26 cellular contexts compared by ENCODE assay signal in the genomic region with DNA sequence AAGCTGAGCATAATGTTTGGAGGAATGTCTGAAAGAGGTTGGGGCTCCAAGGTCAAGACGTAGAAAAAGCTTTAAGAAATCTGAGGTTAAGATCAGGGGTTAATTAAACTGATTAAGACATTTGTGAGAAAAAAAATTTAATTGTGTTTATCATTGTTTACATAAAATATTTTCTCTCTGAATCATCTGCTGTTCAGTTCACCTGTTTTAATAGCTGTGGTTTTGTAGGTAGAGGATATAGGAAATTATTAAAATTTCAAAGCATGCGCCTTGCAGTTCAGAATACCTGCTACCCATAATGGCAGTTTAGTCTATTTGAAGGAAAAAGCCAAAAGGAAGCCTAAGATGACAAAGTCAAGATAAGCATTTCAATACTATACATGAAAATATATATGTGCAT.
"Had no signal": no experiment of that assay in that cellular context is flagged by ENCODE, and none has a peak within 500 bp of the region (broad histone marks: within the 10 kb centered on the region; RNA-seq: fewer than 3 reads in every experiment).

No MANE protein-coding gene starts in this region.

- H3K4me1 ChIP-seq: uterus had no signal

- H3K36me3 ChIP-seq: left ventricle myocardium inferior, ovary, right atrium auricular region, right lobe of liver, tibial nerve, uterus had no signal

- H3K36me3 Mint-ChIP-seq: immature natural killer cell; mesothelial cell of epicardium; naive B cell; natural killer cell; stimulated activated memory B cell treated with anti-CD40 and anti-IgM and Interleukin-4, amounts not matched to agents 10 μg/mL and 1 μg/mL and 100 μg/mL, for 72 hours; type B pancreatic cell had no signal

- H3K9me3 Mint-ChIP-seq: immature natural killer cell; mesothelial cell of epicardium; naive B cell; natural killer cell; stimulated activated memory B cell treated with anti-CD40 and anti-IgM and Interleukin-4, amounts not matched to agents 10 μg/mL and 1 μg/mL and 100 μg/mL, for 72 hours; stimulated activated naive CD8-positive, alpha-beta T cell treated with anti-CD3 and anti-CD28 coated beads, Interleukin-15, amount 100 ng/mL, for 72 hours; type B pancreatic cell had no signal

- ATAC-seq: natural killer cell; right lobe of liver; stimulated activated memory B cell treated with anti-CD40 and anti-IgM and Interleukin-4, amounts not matched to agents 10 μg/mL and 1 μg/mL and 100 μg/mL, for 72 hours; stimulated activated naive CD8-positive, alpha-beta T cell treated with anti-CD3 and anti-CD28 coated beads, Interleukin-15, amount 100 ng/mL, for 72 hours had no signal

- H3K27me3 Mint-ChIP-seq: progenitor cell of endocrine pancreas, type B pancreatic cell had no signal

- H3K4me1 Mint-ChIP-seq: immature natural killer cell; naive B cell; natural killer cell; stimulated activated memory B cell treated with anti-CD40 and anti-IgM and Interleukin-4, amounts not matched to agents 10 μg/mL and 1 μg/mL and 100 μg/mL, for 72 hours; stimulated activated naive CD8-positive, alpha-beta T cell treated with anti-CD3 and anti-CD28 coated beads, Interleukin-15, amount 100 ng/mL, for 72 hours had no signal

- H3K27ac ChIP-seq: left ventricle myocardium inferior, ovary, right atrium auricular region, right lobe of liver, tibial nerve, uterus had no signal

- H3K4me3 Mint-ChIP-seq: immature natural killer cell; mesothelial cell of epicardium; naive B cell; natural killer cell; stimulated activated memory B cell treated with anti-CD40 and anti-IgM and Interleukin-4, amounts not matched to agents 10 μg/mL and 1 μg/mL and 100 μg/mL, for 72 hours; stimulated activated naive CD8-positive, alpha-beta T cell treated with anti-CD3 and anti-CD28 coated beads, Interleukin-15, amount 100 ng/mL, for 72 hours; type B pancreatic cell had no signal

- H3K4me3 ChIP-seq: left ventricle myocardium inferior, lung, ovary, right atrium auricular region, right lobe of liver, smooth muscle cell, tibial nerve, uterus had no signal

- DNase-seq: hypothalamus; immature natural killer cell; kidney; left colon; left ventricle myocardium inferior; mesendoderm; naive B cell; natural killer cell; ovary; right lobe of liver; stimulated activated CD4-positive, alpha-beta T cell treated with anti-CD3 and anti-CD28 coated beads, Interleukin-1b, Interleukin-23, amount 100 ng/mL, for 48 hours; stimulated activated CD4-positive, alpha-beta T cell treated with anti-CD3 and anti-CD28 coated beads, Interleukin-2, amount 100 ng/mL, for 48 hours; stimulated activated CD4-positive, alpha-beta T cell treated with anti-CD3 and anti-CD28 coated beads, Interleukin-4, amount 100 ng/mL, for 4 hours; stimulated activated CD8-positive, alpha-beta memory T cell treated with anti-CD3 and anti-CD28 coated beads, Interleukin-4, amount 100 ng/mL, for 48 hours; stimulated activated naive CD4-positive, alpha-beta T cell treated with Interleukin-2 at 50 U/mL for 16 hours; stimulated activated naive CD8-positive, alpha-beta T cell treated with anti-CD3 and anti-CD28 coated beads, Interleukin-15, amount 100 ng/mL, for 72 hours; substantia nigra; uterus had no signal

- H3K27ac Mint-ChIP-seq: immature natural killer cell; mesothelial cell of epicardium; naive B cell; natural killer cell; progenitor cell of endocrine pancreas; stimulated activated memory B cell treated with anti-CD40 and anti-IgM and Interleukin-4, amounts not matched to agents 10 μg/mL and 1 μg/mL and 100 μg/mL, for 72 hours; stimulated activated naive CD8-positive, alpha-beta T cell treated with anti-CD3 and anti-CD28 coated beads, Interleukin-15, amount 100 ng/mL, for 72 hours; type B pancreatic cell had no signal

- H3K27me3 ChIP-seq: ovary, right atrium auricular region, right lobe of liver, tibial nerve, uterus had no signal

- H3K4me2 ChIP-seq: smooth muscle cell had no signal

- H3K9me3 ChIP-seq: left ventricle myocardium inferior, ovary, right atrium auricular region, right lobe of liver, tibial nerve, uterus had no signal
